In the genomic region with DNA sequence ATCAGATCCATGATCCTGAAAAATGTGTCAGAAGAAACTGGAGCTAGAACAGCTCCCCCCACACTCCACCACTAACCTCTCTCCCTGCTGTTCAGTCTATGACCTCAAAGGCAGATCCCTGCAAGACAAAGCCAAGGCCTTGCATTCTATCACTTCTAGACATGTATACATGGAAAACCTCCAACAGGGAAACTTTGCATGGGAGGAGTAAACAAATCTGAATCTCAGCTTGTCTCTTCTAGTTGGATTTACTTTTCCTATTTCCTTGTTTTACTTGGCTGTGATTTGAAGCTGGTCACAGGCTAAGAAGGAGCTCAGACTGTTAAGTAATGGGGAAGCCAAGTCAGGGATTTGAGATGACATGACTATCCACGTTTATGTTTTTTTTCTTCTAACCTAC, we compare ENCODE assay signal across 24 cellular contexts.
"Had no signal": no experiment of that assay in that cellular context is flagged by ENCODE, and none has a peak within 500 bp of the region (broad histone marks: within the 10 kb centered on the region; RNA-seq: fewer than 3 reads in every experiment).

No MANE protein-coding gene starts in this region.

- H3K4me3 Mint-ChIP-seq: central memory CD8-positive, alpha-beta T cell; dendritic cell treated with granulocyte-macrophage colony-stimulating factor and Interleukin-4, amounts not matched to agents 40 ng/mL and 50 ng/mL, for 4 days; naive B cell; natural killer cell treated with Interleukin-12 subunit alpha and Interleukin-12 subunit beta and Interleukin-15 and Interleukin-18, amount 100 ng/mL, for 72 hours; neural progenitor cell; stimulated activated memory B cell treated with anti-CD40 and anti-IgM and Interleukin-4, amounts not matched to agents 10 μg/mL and 1 μg/mL and 100 μg/mL, for 72 hours; stimulated activated naive CD8-positive, alpha-beta T cell treated with anti-CD3 and anti-CD28 coated beads, Interleukin-15, Interleukin-2, amounts not matched to agents 100 ng/mL and 50 ng/mL, for 24 hours had no signal

- H3K27me3 ChIP-seq: cardiac muscle cell, colonic mucosa, gastrocnemius medialis, neural progenitor cell, sigmoid colon, suprapubic skin, transverse colon had no signal

- ATAC-seq: gastrocnemius medialis; natural killer cell treated with Interleukin-12 subunit alpha and Interleukin-12 subunit beta and Interleukin-15 and Interleukin-18, amount 100 ng/mL, for 72 hours; psoas muscle; right cardiac atrium; stimulated activated memory B cell treated with anti-CD40 and anti-IgM and Interleukin-4, amounts not matched to agents 10 μg/mL and 1 μg/mL and 100 μg/mL, for 72 hours had no signal

- H3K9me3 Mint-ChIP-seq: central memory CD8-positive, alpha-beta T cell; dendritic cell treated with granulocyte-macrophage colony-stimulating factor and Interleukin-4, amounts not matched to agents 40 ng/mL and 50 ng/mL, for 4 days; neural progenitor cell; stimulated activated memory B cell treated with anti-CD40 and anti-IgM and Interleukin-4, amounts not matched to agents 10 μg/mL and 1 μg/mL and 100 μg/mL, for 72 hours had no signal

- H3K9me3 ChIP-seq: colonic mucosa, gastrocnemius medialis, left ventricle myocardium inferior, lower lobe of right lung, psoas muscle, suprapubic skin, transverse colon had no signal

- H3K27ac Mint-ChIP-seq: dendritic cell treated with granulocyte-macrophage colony-stimulating factor and Interleukin-4, amounts not matched to agents 40 ng/mL and 50 ng/mL, for 4 days; naive B cell; natural killer cell treated with Interleukin-12 subunit alpha and Interleukin-12 subunit beta and Interleukin-15 and Interleukin-18, amount 100 ng/mL, for 72 hours; neural progenitor cell; stimulated activated memory B cell treated with anti-CD40 and anti-IgM and Interleukin-4, amounts not matched to agents 10 μg/mL and 1 μg/mL and 100 μg/mL, for 72 hours; stimulated activated naive CD8-positive, alpha-beta T cell treated with anti-CD3 and anti-CD28 coated beads, Interleukin-15, Interleukin-2, amounts not matched to agents 100 ng/mL and 50 ng/mL, for 24 hours had no signal

- H3K27me3 Mint-ChIP-seq: central memory CD8-positive, alpha-beta T cell; dendritic cell treated with granulocyte-macrophage colony-stimulating factor and Interleukin-4, amounts not matched to agents 40 ng/mL and 50 ng/mL, for 4 days; stimulated activated memory B cell treated with anti-CD40 and anti-IgM and Interleukin-4, amounts not matched to agents 10 μg/mL and 1 μg/mL and 100 μg/mL, for 72 hours; stimulated activated naive CD8-positive, alpha-beta T cell treated with anti-CD3 and anti-CD28 coated beads, Interleukin-15, Interleukin-2, amounts not matched to agents 100 ng/mL and 50 ng/mL, for 24 hours had no signal

- H3K27ac ChIP-seq: cardiac muscle cell, colonic mucosa, gastrocnemius medialis, left ventricle myocardium inferior, lower lobe of right lung, neural progenitor cell, parathyroid adenoma, psoas muscle, sigmoid colon, suprapubic skin, transverse colon had no signal

- H3K36me3 ChIP-seq: cardiac muscle cell, colonic mucosa, gastrocnemius medialis, left ventricle myocardium inferior, lower lobe of right lung, neural progenitor cell, sigmoid colon, suprapubic skin, transverse colon had no signal

- DNase-seq: colonic mucosa; effector CD8-positive, alpha-beta T cell; erythroblast; foreskin fibroblast; gastrocnemius medialis; head of caudate nucleus; kidney; left ventricle myocardium inferior; lower lobe of right lung; naive B cell; psoas muscle; right cardiac atrium; sigmoid colon; stimulated activated CD4-positive, alpha-beta T cell treated with anti-CD3 and anti-CD28 coated beads, Interleukin-4, amount 100 ng/mL, for 4 hours; transverse colon had no signal

- H3K4me1 ChIP-seq: colonic mucosa, gastrocnemius medialis, left ventricle myocardium inferior, lower lobe of right lung, neural progenitor cell, parathyroid adenoma, psoas muscle, suprapubic skin had no signal

- H3K4me1 Mint-ChIP-seq: central memory CD8-positive, alpha-beta T cell; naive B cell; neural progenitor cell; stimulated activated memory B cell treated with anti-CD40 and anti-IgM and Interleukin-4, amounts not matched to agents 10 μg/mL and 1 μg/mL and 100 μg/mL, for 72 hours had no signal

- H3K36me3 Mint-ChIP-seq: naive B cell; natural killer cell treated with Interleukin-12 subunit alpha and Interleukin-12 subunit beta and Interleukin-15 and Interleukin-18, amount 100 ng/mL, for 72 hours; neural progenitor cell; stimulated activated memory B cell treated with anti-CD40 and anti-IgM and Interleukin-4, amounts not matched to agents 10 μg/mL and 1 μg/mL and 100 μg/mL, for 72 hours had no signal

- H3K4me3 ChIP-seq: cardiac muscle cell, colonic mucosa, gastrocnemius medialis, left ventricle myocardium inferior, lower lobe of right lung, neural progenitor cell, psoas muscle, sigmoid colon, suprapubic skin, transverse colon had no signal
